ENCODE assay signal across 18 cellular contexts in the genomic region with DNA sequence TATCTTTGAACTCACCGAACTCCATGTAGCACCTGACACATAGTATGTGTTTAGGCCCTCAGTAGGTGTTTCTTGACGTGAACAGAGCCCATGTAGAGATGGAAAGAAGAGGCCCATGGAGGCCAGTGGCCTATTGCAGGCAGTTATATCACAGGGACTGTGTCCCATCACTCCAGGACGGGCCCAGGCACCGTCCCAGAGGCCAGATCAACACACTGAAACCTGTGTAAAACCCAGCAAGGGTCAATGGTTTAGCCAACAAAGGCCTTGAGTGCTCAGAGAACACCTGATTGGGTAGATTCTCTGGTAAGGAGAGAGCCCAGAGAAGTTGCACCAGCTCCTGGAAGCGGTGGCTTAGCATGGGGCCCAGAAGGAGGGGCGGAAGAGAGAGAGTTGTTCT.
"Had no signal": no experiment of that assay in that cellular context is flagged by ENCODE, and none has a peak within 500 bp of the region (broad histone marks: within the 10 kb centered on the region; RNA-seq: fewer than 3 reads in every experiment).

No MANE protein-coding gene starts in this region.

- H3K4me3 Mint-ChIP-seq: effector memory CD8-positive, alpha-beta T cell; naive thymus-derived CD4-positive, alpha-beta T cell had no signal

- FAIRE-seq: kidney had no signal

- H3K36me3 Mint-ChIP-seq: naive thymus-derived CD4-positive, alpha-beta T cell had no signal

- DNase-seq: effector memory CD8-positive, alpha-beta T cell; esophagus squamous epithelium; foreskin fibroblast; glutamatergic neuron; kidney; left colon; mesendoderm; sigmoid colon; stimulated activated CD4-positive, alpha-beta T cell treated with anti-CD3 and anti-CD28 coated beads, Interleukin-12 subunit alpha, Interleukin-12 subunit beta, amount 100 ng/mL, for 4 hours; stimulated activated naive CD4-positive, alpha-beta T cell; stomach; substantia nigra; transverse colon had no signal

- H3K4me1 Mint-ChIP-seq: naive thymus-derived CD4-positive, alpha-beta T cell had no signal

- H3K4me1 ChIP-seq: esophagus squamous epithelium, gastroesophageal sphincter, sigmoid colon, stomach, transverse colon had no signal

- H3K27ac Mint-ChIP-seq: effector memory CD8-positive, alpha-beta T cell; naive thymus-derived CD4-positive, alpha-beta T cell had no signal

- H3K27ac ChIP-seq: esophagus squamous epithelium, gastroesophageal sphincter, neutrophil, sigmoid colon, skin epidermis, stomach, thoracic aorta, transverse colon had no signal

- ATAC-seq: effector memory CD8-positive, alpha-beta T cell; gastroesophageal sphincter; left colon; naive thymus-derived CD4-positive, alpha-beta T cell had no signal

- H3K9me3 Mint-ChIP-seq: effector memory CD8-positive, alpha-beta T cell; naive thymus-derived CD4-positive, alpha-beta T cell had no signal

- H3K36me3 ChIP-seq: esophagus squamous epithelium, gastroesophageal sphincter, neutrophil, sigmoid colon, stomach, thoracic aorta, transverse colon had no signal

- H3K9me3 ChIP-seq: esophagus squamous epithelium, gastroesophageal sphincter, neutrophil, sigmoid colon, stomach, thoracic aorta, transverse colon had no signal

- H3K4me3 ChIP-seq: esophagus squamous epithelium, gastroesophageal sphincter, sigmoid colon, skin epidermis, stomach, thoracic aorta, transverse colon had no signal
